Comparison of ENCODE assay signal across 8 cellular contexts in genomic region chrX:53440631-53441517, GRCh38. TPM values are rescaled to one million over a fixed set of nuclear protein-coding genes. Genes with fewer than 3 reads are reported as not detected.
DNase-seq lines count a peak whose midpoint lies in the region; ATAC-seq, FAIRE-seq and TF ChIP-seq lines count a peak whose summit lies in the region.

No MANE protein-coding gene starts in this region.

- no peak for TF ChIP-seq POLR2A in A549 (IDR thresholded peaks at IDR 0.05; ENCODE audit: low read length)
- TF ChIP-seq POLR2A in H54 (IDR thresholded peaks at IDR 0.05; ENCODE audit: low read depth, low read length): no peak

- peak; percentile 73 for FAIRE-seq in A549 (lab: Jason Lieb, UNC)
- FAIRE-seq in H54 (lab: Jason Lieb, UNC): no peak

- CTCF ChIA-PET in A549 (lab: Yijun Ruan, JAX): interaction anchor here (0.8 to 2.3 kb wide), 7 partner anchors 10 to 147 kb away, joined by 3 to 7 read pairs (median 3); no protein-coding TSS in a partner anchor
- CTCF ChIA-PET in PC-3 (lab: Charles Lee): interaction anchor here (0.5 to 0.6 kb wide), 2 partner anchors 39 to 114 kb away, joined by 3 to 6 read pairs; no protein-coding TSS in a partner anchor

- no peak for TF ChIP-seq RAD21 in A549 (conservative IDR thresholded peaks at IDR 0.05 in 1 of 2, IDR thresholded peaks at IDR 0.05 in 1 of 2)

- no peak for TF ChIP-seq EP300 in A549 (IDR thresholded peaks at IDR 0.05)

- H3K4me3 Mint-ChIP-seq in brain: peak overlapping the region; percentile 73 to 81 (median 76)

- H3K4me1 Mint-ChIP-seq in brain: peaks cover 20% of the 10 kb centered on the region

- H3K79me2 ChIP-seq in PC-3 (ENCODE audit: low read length): no peaks in the 10 kb centered on the region

- whole genome bisulfite sequencing in A549 (ENCODE audit: missing lambda C conversion rate): 3% methylated on average over 36 of the region's 39 CpGs

- H3K9me3 ChIP-seq in A549 (no peaks in the 10 kb centered on the region), PC-3 (ENCODE audit: low read length) (no peaks in the 10 kb centered on the region), iPS-20b (ENCODE audit: insufficient read depth, low read depth, low read length) (no peaks in the 10 kb centered on the region), skeletal muscle tissue (ENCODE audit: control insufficient read depth in 3 of 3, low read length in 3 of 3) (no peaks in the 10 kb centered on the region)

- H3K27me3 ChIP-seq in PC-3 (ENCODE audit: low read length) (no peaks in the 10 kb centered on the region), iPS-20b (ENCODE audit: insufficient read depth, low read length) (peaks cover 17% of the 10 kb centered on the region), skeletal muscle tissue (ENCODE audit: control insufficient read depth in 3 of 3, insufficient read depth in 3 of 3, low read length in 3 of 3) (peaks cover 0 to 4% (median 0%) of the 10 kb centered on the region in 3 donors)

- peaks cover 13% of the 10 kb centered on the region for H3K27me3 Mint-ChIP-seq in brain

- peak overlapping the region; percentile 92 for H2AFZ ChIP-seq in PC-3 (ENCODE audit: low read length)

- H3F3A ChIP-seq in PC-3 (ENCODE audit: low read length, unreplicated experiment): no peaks in the 10 kb centered on the region

- peak overlapping the region; percentile 39 to 97 (median 87) for H3K27ac Mint-ChIP-seq in brain

- peak overlapping the region; percentile 76 for H3K9ac ChIP-seq in PC-3 (ENCODE audit: low read length)
- peak overlapping the region; percentile 37; the same call in 1 of the 2 replicates for H3K9ac ChIP-seq in iPS-20b (ENCODE audit: low read depth, low read length)
- H3K9ac ChIP-seq in skeletal muscle tissue (ENCODE audit: low read depth in 1 of 3, low read length in 3 of 3): peak overlapping the region; percentile 65 to 79 (median 65)

- no peaks in the 10 kb centered on the region for H3K36me3 Mint-ChIP-seq in brain

- POLR2A ChIA-PET in A549 (lab: Yijun Ruan, JAX): interaction anchor here (1.0 to 2.4 kb wide), 2 partner anchors 19 to 128 kb away, joined by 3 to 11 read pairs; partner anchors contain the start of genes RIBC1 and SMC1A
- POLR2A ChIA-PET in PC-3 (lab: Charles Lee; ENCODE audit: unreplicated experiment): no interaction called here

- ATAC-seq in A549: peak; percentile 58 to 60
- ATAC-seq in PC-3: peak; percentile 55
- ATAC-seq in HG02678 (IDR thresholded peaks at IDR 0.05; ENCODE audit: unreplicated experiment): no peak

- no peaks in the 10 kb centered on the region for H3K36me3 ChIP-seq in PC-3 (ENCODE audit: low read depth, low read length)
- H3K36me3 ChIP-seq in iPS-20b (ENCODE audit: insufficient read depth, low read depth, low read length): no peaks in the 10 kb centered on the region
- no peaks in the 10 kb centered on the region for H3K36me3 ChIP-seq in skeletal muscle tissue (ENCODE audit: control insufficient read depth in 3 of 3, insufficient read depth in 3 of 3, low read length in 3 of 3)

- no TSS peak for BruUV-seq in PC-3 (replicated peaks; lab: Mats Ljungman, UMichigan)

- H3K9me2 ChIP-seq in PC-3 (replicated peaks; ENCODE audit: low read length): no peaks in the 10 kb centered on the region

- H3K27ac ChIP-seq in A549 (peak overlapping the region; percentile 90 to 95), PC-3 (ENCODE audit: low read length) (peak overlapping the region; percentile 82), iPS-20b (ENCODE audit: low read length) (no peak overlapping the region), skeletal muscle tissue (ENCODE audit: low read depth, low read length) (peak overlapping the region; percentile 79)

- H3K4me2 ChIP-seq in A549 (peak overlapping the region; percentile 98), PC-3 (ENCODE audit: low read length) (peak overlapping the region; percentile 97)

- H3K9me3 Mint-ChIP-seq in brain: peaks cover 0 to 20% (median 0%) of the 10 kb centered on the region in 5 experiments

- no peaks in the 10 kb centered on the region for H4K20me1 ChIP-seq in PC-3 (ENCODE audit: low read length)

- intact Hi-C loops in PC-3 (cut with micrococcal nuclease): loop anchor here (2.0 kb wide), 1 partner anchor 18 kb away; the partner anchor contains the start of genes RIBC1 and SMC1A

- H3K4me1 ChIP-seq in A549 (peaks cover 11% of the 10 kb centered on the region), PC-3 (ENCODE audit: insufficient read depth, low read length) (peaks cover 12% of the 10 kb centered on the region), iPS-20b (ENCODE audit: insufficient read depth, low read length) (no peaks in the 10 kb centered on the region), skeletal muscle tissue (ENCODE audit: control insufficient read depth in 3 of 3, insufficient read depth in 3 of 3, low read length in 3 of 3) (peaks cover 8 to 15% (median 9%) of the 10 kb centered on the region in 3 donors)

- peak; percentile 37 to 48 for DNase-seq in A549 (ENCODE audit: low read depth in 1 of 2, low spot score in 1 of 2)
- DNase-seq in H54 (ENCODE audit: insufficient read length, low spot score): peak; percentile 7
- peak; percentile 72 for DNase-seq in PC-3
- DNase-seq in NCI-H2196 treated with DMSO at 0.1 percent for 48 hours (lab: John Stamatoyannopoulos, UW; ENCODE audit: unreplicated experiment): no peak

- TF ChIP-seq CTCF in A549 (IDR thresholded peaks at IDR 0.05) (no peak), PC-3 (conservative IDR thresholded peaks at IDR 0.05; ENCODE audit: low read depth, low read length) (no peak), brain (conservative IDR thresholded peaks at IDR 0.05) (no peak)

- peak overlapping the region; percentile 46 for H3K4me3 ChIP-seq in A549
- H3K4me3 ChIP-seq in PC-3 (ENCODE audit: low read length): peak overlapping the region; percentile 68
- H3K4me3 ChIP-seq in iPS-20b (ENCODE audit: low read length): peak overlapping the region; percentile 73
- H3K4me3 ChIP-seq in skeletal muscle tissue (ENCODE audit: low read length in 3 of 3): peak overlapping the region; percentile 62 to 74 (median 65)

TF ChIP-seq in A549, 52 proteins besides CTCF, POLR2A, EP300 and RAD21 (continues in another document):
- no peak for TF ChIP-seq EHF (CRISPR knock-in tag; IDR thresholded peaks at IDR 0.05)
- peak; percentile 19; the same call in 1 of the 2 replicates for TF ChIP-seq JUNB (IDR thresholded peaks at IDR 0.05)
- no peak for TF ChIP-seq CBX2 (IDR thresholded peaks at IDR 0.05; ENCODE audit: borderline replicate concordance, low read depth)
- no peak for TF ChIP-seq ZFP36 (IDR thresholded peaks at IDR 0.05; ENCODE audit: borderline replicate concordance, partially characterized antibody)
- TF ChIP-seq FOSL2 (IDR thresholded peaks at IDR 0.05): no peak
- TF ChIP-seq FOSL2 (CRISPR knock-in tag; IDR thresholded peaks at IDR 0.05): peak; percentile 62
- TF ChIP-seq ATOH8 (CRISPR knock-in tag; IDR thresholded peaks at IDR 0.05; ENCODE audit: low read depth): no peak
- TF ChIP-seq CHD4 (IDR thresholded peaks at IDR 0.05; ENCODE audit: borderline replicate concordance): no peak
- TF ChIP-seq JUN (IDR thresholded peaks at IDR 0.05): peak; percentile 22 to 33; a peak in 2 of 5 replicates
- TF ChIP-seq ZC3H11A (IDR thresholded peaks at IDR 0.05): no peak
- no peak; the same call in 1 of the 2 replicates for TF ChIP-seq GATA3 (IDR thresholded peaks at IDR 0.05; ENCODE audit: borderline replicate concordance)
- TF ChIP-seq HOXB13 (CRISPR knock-in tag; IDR thresholded peaks at IDR 0.05; ENCODE audit: low read depth): no peak
- TF ChIP-seq HES2 (IDR thresholded peaks at IDR 0.05): 0 out of 2 replicates have a peak, but pooled peaks have one; percentile 32

RNA-seq across cellular contexts. Expression of gene HSD17B10, which starts 6.7 kb away (rescaled TPM):
- polyA plus RNA-seq in A549 (2011; rRNA removed) (139 and 155 TPM in 2 replicates), A549 (2017; fragmentation: RNase III; extraction: RNeasy Plus Mini Kit Qiagen cat#74134 plus additional on column Dnase treatment) (147 to 153 TPM (median 149 TPM) in 3 replicates), brain (ENCODE audit: insufficient read depth, low read depth, low replicate concordance) (180 TPM)
- polyA plus RNA-seq in A549 (2012; cell fraction: cytosol; rRNA removed): 268 and 301 TPM in 2 replicates
- 255 and 270 TPM in 2 replicates for polyA plus RNA-seq in A549 (2012; cell fraction: nucleus; rRNA removed)
- 81.2 and 115 TPM in 2 replicates for polyA minus RNA-seq in A549 (2011; rRNA and poly(A)+ RNA removed)
- total RNA-seq in PC-3 (2014; rRNA removed) (181 and 191 TPM in 2 replicates), skeletal muscle tissue (62.1 TPM)

RNA-seq across cellular contexts. Expression of gene RIBC1, which starts 18.2 kb away (rescaled TPM):
- polyA plus RNA-seq in A549 (2011; rRNA removed): 0.52 and 0.73 TPM in 2 replicates
- 0.24 and 0.29 TPM in 2 replicates for polyA plus RNA-seq in A549 (2012; cell fraction: cytosol; rRNA removed)
- polyA plus RNA-seq in A549 (2012; cell fraction: nucleus; rRNA removed): 0.36 and 0.40 TPM in 2 replicates
- polyA plus RNA-seq in A549 (2017; fragmentation: RNase III; extraction: RNeasy Plus Mini Kit Qiagen cat#74134 plus additional on column Dnase treatment): 0.96 to 1.5 TPM (median 1.1 TPM) in 3 replicates
- 0.29 and 0.68 TPM in 2 replicates for polyA minus RNA-seq in A549 (2011; rRNA and poly(A)+ RNA removed)
- 0.29 and 1.6 TPM in 2 replicates for total RNA-seq in PC-3 (2014; rRNA removed)
- polyA plus RNA-seq in brain (ENCODE audit: insufficient read depth, low read depth, low replicate concordance): 4.4 TPM
- 0.52 TPM for total RNA-seq in skeletal muscle tissue

RNA-seq across cellular contexts. Expression of gene SMC1A, which starts 18.4 kb away (rescaled TPM):
- polyA plus RNA-seq in A549 (2011; rRNA removed) (85.4 and 100 TPM in 2 replicates), A549 (2017; fragmentation: RNase III; extraction: RNeasy Plus Mini Kit Qiagen cat#74134 plus additional on column Dnase treatment) (72.1 to 79.4 TPM (median 76.7 TPM) in 3 replicates), brain (ENCODE audit: insufficient read depth, low read depth, low replicate concordance) (98.5 TPM)
- polyA plus RNA-seq in A549 (2012; cell fraction: cytosol; rRNA removed): 46.2 and 48.1 TPM in 2 replicates
- 55.1 and 84.6 TPM in 2 replicates for polyA plus RNA-seq in A549 (2012; cell fraction: nucleus; rRNA removed)
- 76.7 and 87.6 TPM in 2 replicates for polyA minus RNA-seq in A549 (2011; rRNA and poly(A)+ RNA removed)
- total RNA-seq in PC-3 (2014; rRNA removed) (47.6 and 48.1 TPM in 2 replicates), skeletal muscle tissue (9.9 TPM)
